30 cellular contexts compared by ENCODE assay signal in the genomic region with DNA sequence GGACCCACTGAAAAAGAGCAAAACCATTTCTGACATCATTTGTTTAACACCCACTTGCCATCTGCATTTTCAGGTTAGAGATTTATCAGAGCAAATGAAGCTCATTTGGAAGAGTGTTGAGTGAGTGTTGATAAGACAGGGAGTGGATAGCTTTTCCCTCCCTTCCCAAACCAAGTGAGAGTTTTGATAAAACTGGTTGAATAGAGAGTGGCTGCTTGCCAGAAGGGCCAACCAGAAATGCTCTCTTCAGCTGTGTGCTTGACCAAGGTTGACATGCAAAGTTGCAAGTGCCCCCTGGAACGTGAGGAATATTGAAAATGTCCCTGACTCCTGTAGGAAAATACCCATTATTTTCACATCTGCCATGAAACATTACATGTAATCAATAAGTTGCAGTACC.
"Had no signal": no experiment of that assay in that cellular context is flagged by ENCODE, and none has a peak within 500 bp of the region (broad histone marks: within the 10 kb centered on the region; RNA-seq: fewer than 3 reads in every experiment).

No MANE protein-coding gene starts in this region.

- H3K36me3 Mint-ChIP-seq: memory B cell, mesothelial cell of epicardium, naive B cell had no signal

- H3K4me3 Mint-ChIP-seq: dendritic cell treated with granulocyte-macrophage colony-stimulating factor and Interleukin-4, amounts not matched to agents 40 ng/mL and 50 ng/mL, for 4 days; immature natural killer cell; memory B cell; mesothelial cell of epicardium; naive B cell; natural killer cell treated with Interleukin-12 subunit alpha and Interleukin-12 subunit beta and Interleukin-15 and Interleukin-18, amount 100 ng/mL, for 72 hours; neural crest cell; stimulated activated naive CD8-positive, alpha-beta T cell treated with anti-CD3 and anti-CD28 coated beads, Interleukin-15, amount 100 ng/mL, for 72 hours; type B pancreatic cell had no signal

- H3K4me1 Mint-ChIP-seq: memory B cell; naive B cell; stimulated activated naive CD8-positive, alpha-beta T cell treated with anti-CD3 and anti-CD28 coated beads, Interleukin-15, amount 100 ng/mL, for 72 hours had no signal

- H3K4me1 ChIP-seq: colonic mucosa, esophagus squamous epithelium, prostate gland, right atrium auricular region, suprapubic skin had no signal

- H3K36me3 ChIP-seq: colonic mucosa, esophagus squamous epithelium, prostate gland, right atrium auricular region, suprapubic skin had no signal

- H3K4me2 ChIP-seq: smooth muscle cell had no signal

- H3K9me3 Mint-ChIP-seq: memory B cell, neural crest cell had no signal

- H3K9me3 ChIP-seq: colonic mucosa, esophagus squamous epithelium, prostate gland, right atrium auricular region, suprapubic skin had no signal

- H3K27me3 Mint-ChIP-seq: dendritic cell treated with granulocyte-macrophage colony-stimulating factor and Interleukin-4, amounts not matched to agents 40 ng/mL and 50 ng/mL, for 4 days; memory B cell; naive B cell; stimulated activated naive CD8-positive, alpha-beta T cell treated with anti-CD3 and anti-CD28 coated beads, Interleukin-15, amount 100 ng/mL, for 72 hours; type B pancreatic cell had no signal

- H3K4me3 ChIP-seq: colonic mucosa, esophagus squamous epithelium, lung, mucosa of descending colon, prostate gland, right atrium auricular region, smooth muscle cell, suprapubic skin had no signal

- H3K27ac Mint-ChIP-seq: dendritic cell treated with granulocyte-macrophage colony-stimulating factor and Interleukin-4, amounts not matched to agents 40 ng/mL and 50 ng/mL, for 4 days; immature natural killer cell; memory B cell; mesothelial cell of epicardium; naive B cell; natural killer cell treated with Interleukin-12 subunit alpha and Interleukin-12 subunit beta and Interleukin-15 and Interleukin-18, amount 100 ng/mL, for 72 hours; stimulated activated naive CD8-positive, alpha-beta T cell treated with anti-CD3 and anti-CD28 coated beads, Interleukin-15, amount 100 ng/mL, for 72 hours; type B pancreatic cell had no signal

- ATAC-seq: mucosa of descending colon; natural killer cell treated with Interleukin-12 subunit alpha and Interleukin-12 subunit beta and Interleukin-15 and Interleukin-18, amount 100 ng/mL, for 72 hours; sciatic nerve; stimulated activated naive CD8-positive, alpha-beta T cell treated with anti-CD3 and anti-CD28 coated beads, Interleukin-15, amount 100 ng/mL, for 72 hours had no signal

- DNase-seq: colonic mucosa; effector memory CD4-positive, alpha-beta T cell; erythroblast; esophagus squamous epithelium; foreskin melanocyte; glutamatergic neuron; hypothalamus; immature natural killer cell; islet precursor cell; kidney glomerular epithelial cell; mucosa of descending colon; naive B cell; stimulated activated CD4-positive, alpha-beta T cell treated with anti-CD3 and anti-CD28 coated beads, Interleukin-12 subunit alpha, Interleukin-12 subunit beta, amount 100 ng/mL, for 4 hours; stimulated activated CD4-positive, alpha-beta T cell treated with anti-CD3 and anti-CD28 coated beads, Interleukin-1b, Interleukin-23, amount 100 ng/mL, for 48 hours; stimulated activated CD4-positive, alpha-beta T cell treated with anti-CD3 and anti-CD28 coated beads, Interleukin-4, amount 100 ng/mL, for 1 hour; stimulated activated CD8-positive, alpha-beta memory T cell treated with anti-CD3 and anti-CD28 coated beads, Interleukin-4, amount 100 ng/mL, for 48 hours; stimulated activated naive CD4-positive, alpha-beta T cell; stimulated activated naive CD8-positive, alpha-beta T cell treated with anti-CD3 and anti-CD28 coated beads, Interleukin-15, amount 100 ng/mL, for 72 hours had no signal

- H3K27me3 ChIP-seq: colonic mucosa, esophagus squamous epithelium, right atrium auricular region, suprapubic skin had no signal

- H3K27ac ChIP-seq: colonic mucosa, esophagus squamous epithelium, prostate gland, right atrium auricular region, suprapubic skin had no signal
